In the genomic region with DNA sequence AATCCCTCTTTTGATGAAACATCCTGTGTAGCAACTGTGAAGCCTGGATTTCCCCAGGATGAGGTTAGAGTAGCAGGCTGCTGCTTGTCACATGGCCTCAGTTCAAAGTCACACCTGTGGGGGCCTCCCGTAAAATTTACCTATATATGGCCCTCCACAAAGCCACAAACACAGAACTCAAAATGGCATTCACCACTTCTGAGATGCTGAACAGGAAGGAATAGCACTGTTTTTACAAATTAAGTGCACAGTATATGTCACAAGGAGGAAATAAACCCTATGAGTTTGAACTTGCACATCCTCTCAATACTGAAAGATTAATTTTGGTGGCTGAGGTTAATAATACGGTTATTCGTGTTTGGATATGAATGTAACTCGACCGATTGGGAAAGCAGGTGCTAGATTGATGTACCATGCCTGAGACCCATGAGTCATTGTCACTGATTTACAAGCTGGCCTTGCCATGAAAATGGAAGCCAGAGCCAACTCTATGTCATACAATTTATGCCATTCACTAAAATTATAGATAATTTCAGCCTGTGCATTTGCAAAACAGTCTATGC, we compare ENCODE assay signal across 8 cellular contexts.
DNase-seq lines count a peak whose midpoint lies in the region; ATAC-seq, FAIRE-seq and TF ChIP-seq lines count a peak whose summit lies in the region.

No MANE protein-coding gene starts in this region.

- peak overlapping the region; percentile 54 for H3K4me3 Mint-ChIP-seq in CD8-positive, alpha-beta T cell
- H3K4me3 Mint-ChIP-seq in endothelial cell (ENCODE audit: unreplicated experiment), result no peak overlapping the region

- TF ChIP-seq CTCF in CD8-positive, alpha-beta T cell (IDR thresholded peaks at IDR 0.05), result no peak
- no peak for TF ChIP-seq CTCF in endothelial cell (IDR thresholded peaks at IDR 0.05; ENCODE audit: unreplicated experiment)
- no peak for TF ChIP-seq CTCF in kidney (IDR thresholded peaks at IDR 0.05; ENCODE audit: borderline replicate concordance, extremely low read depth, insufficient read depth)

- H3K36me3 ChIP-seq in CD8-positive, alpha-beta T cell (ENCODE audit: insufficient read depth, low read length), result no peaks in the 10 kb centered on the region
- no peaks in the 10 kb centered on the region for H3K36me3 ChIP-seq in kidney (ENCODE audit: control insufficient read depth in 1 of 2, insufficient read depth in 2 of 2, low read length in 2 of 2)

- H3K9ac ChIP-seq in kidney (ENCODE audit: low read length in 2 of 2), result no peak overlapping the region

- peak overlapping the region; percentile 20 for H3K27ac ChIP-seq in CD8-positive, alpha-beta T cell (ENCODE audit: low read depth, low read length)
- no peak overlapping the region for H3K27ac ChIP-seq in kidney (ENCODE audit: low read depth in 2 of 2, low read length in 2 of 2)

- peaks cover 61% of the 10 kb centered on the region for H3K4me1 Mint-ChIP-seq in CD8-positive, alpha-beta T cell (ENCODE audit: low read depth)
- H3K4me1 Mint-ChIP-seq in endothelial cell (ENCODE audit: unreplicated experiment), result peaks cover 13% of the 10 kb centered on the region

- H3K27ac Mint-ChIP-seq in CD8-positive, alpha-beta T cell, result peak overlapping the region; percentile 92
- no peak overlapping the region for H3K27ac Mint-ChIP-seq in endothelial cell (ENCODE audit: unreplicated experiment)

- no peaks in the 10 kb centered on the region for H3K27me3 Mint-ChIP-seq in CD8-positive, alpha-beta T cell (ENCODE audit: low read depth)
- H3K27me3 Mint-ChIP-seq in endothelial cell (ENCODE audit: unreplicated experiment), result no peaks in the 10 kb centered on the region

- CTCF ChIA-PET in CD8-positive, alpha-beta T cell (lab: Charles Lee), result interaction anchor here (0.6 to 2.6 kb wide), 3 partner anchors 258 to 393 kb away, joined by 3 to 10 read pairs (median 3); no protein-coding TSS in a partner anchor

- DNase-seq in CD8-positive, alpha-beta T cell, result peak; percentile 47 to 87 (median 66)
- DNase-seq in NCI-H2081 (lab: John Stamatoyannopoulos, UW) (peak; percentile 3 to 70), endothelial cell (ENCODE audit: low spot score) (no peak), A172 (ENCODE audit: low spot score) (no peak), kidney (no peak)
- DNase-seq in activated naive CD4-positive, alpha-beta T cell (lab: John Stamatoyannopoulos, UW), result peak; percentile 5 to 38 (median 24)
- peak in 3 of 4 experiments; percentile 19 to 51 (median 44) for DNase-seq in stimulated activated CD4-positive, alpha-beta T cell treated with anti-CD3 and anti-CD28 coated beads, Interleukin-1b, Interleukin-23, amount 100 ng/mL, for 24 hours (ENCODE audit: low read depth in 4 of 4, low spot score in 1 of 4)

- FAIRE-seq in kidney (lab: Jason Lieb, UNC), result no peak

- H3K4me3 ChIP-seq in CD8-positive, alpha-beta T cell (ENCODE audit: low read depth, low read length), result no peak overlapping the region
- H3K4me3 ChIP-seq in kidney (ENCODE audit: low read length in 2 of 2), result no peak overlapping the region

- no peaks in the 10 kb centered on the region for H3K27me3 ChIP-seq in CD8-positive, alpha-beta T cell (ENCODE audit: insufficient read depth, low read length)

- no peaks in the 10 kb centered on the region for H3K36me3 Mint-ChIP-seq in CD8-positive, alpha-beta T cell
- H3K36me3 Mint-ChIP-seq in endothelial cell (ENCODE audit: low read depth, unreplicated experiment), result no peaks in the 10 kb centered on the region

- H3K9me3 ChIP-seq in CD8-positive, alpha-beta T cell (ENCODE audit: low read length), result no peaks in the 10 kb centered on the region
- no peaks in the 10 kb centered on the region for H3K9me3 ChIP-seq in kidney (ENCODE audit: control insufficient read depth in 1 of 2, low read length in 2 of 2)

- POLR2A ChIA-PET in CD8-positive, alpha-beta T cell (lab: Charles Lee), result interaction anchor here (1.2 to 1.4 kb wide), 2 partner anchors 71 to 381 kb away, joined by 3 read pairs; a partner anchor contains a TSS

- peaks cover 63% of the 10 kb centered on the region for H3K4me1 ChIP-seq in CD8-positive, alpha-beta T cell (ENCODE audit: insufficient read depth, low read length)
- peaks cover 0 to 5% of the 10 kb centered on the region in 2 donors for H3K4me1 ChIP-seq in kidney (ENCODE audit: control insufficient read depth in 1 of 2, insufficient read depth in 1 of 2, low read depth in 1 of 2, low read length in 2 of 2)

- ATAC-seq in CD8-positive, alpha-beta T cell, result peak; percentile 87
- peak; percentile 96 for ATAC-seq in GM21528 (IDR thresholded peaks at IDR 0.05; ENCODE audit: low FRiP score, unreplicated experiment)

- no peaks in the 10 kb centered on the region for H3K9me3 Mint-ChIP-seq in CD8-positive, alpha-beta T cell
- no peaks in the 10 kb centered on the region for H3K9me3 Mint-ChIP-seq in endothelial cell (ENCODE audit: unreplicated experiment)

- intact Hi-C loops in CD8-positive, alpha-beta T cell (cut with DNase I, micrococcal nuclease), result loop anchor here (1.0 to 10.0 kb wide), 7 partner anchors 15 to 847 kb away; a partner anchor contains a TSS
- intact Hi-C loops in kidney (cut with DNase I), result no loop called here

Comparison
In these comparisons a context has a peak if more than half of its experiments do, and no peak if none do; other contexts are left out.
1. DNase-seq: peak in CD8-positive, alpha-beta T cell (7 of 7), NCI-H2081 (2 of 2), activated naive CD4-positive, alpha-beta T cell (4 of 4) and stimulated activated CD4-positive, alpha-beta T cell treated with anti-CD3 and anti-CD28 coated beads, Interleukin-1b, Interleukin-23, amount 100 ng/mL, for 24 hours (3 of 4); none in endothelial cell (single experiment), A172 (single experiment) and kidney (single experiment).